Comparison of ENCODE assay signal across 25 cellular contexts in genomic region chr15:34520566-34520965, GRCh38.
"Had no signal": no experiment of that assay in that cellular context is flagged by ENCODE, and none has a peak within 500 bp of the region (broad histone marks: within the 10 kb centered on the region; RNA-seq: fewer than 3 reads in every experiment).

No MANE protein-coding gene starts in this region.

- H3K4me3 Mint-ChIP-seq: dendritic cell treated with granulocyte-macrophage colony-stimulating factor and Interleukin-4, amounts not matched to agents 40 ng/mL and 50 ng/mL, for 4 days; effector memory CD8-positive, alpha-beta T cell; endodermal cell; immature natural killer cell; mesothelial cell of epicardium had no signal

- H3K9me3 Mint-ChIP-seq: dendritic cell treated with granulocyte-macrophage colony-stimulating factor and Interleukin-4, amounts not matched to agents 40 ng/mL and 50 ng/mL, for 4 days; effector memory CD8-positive, alpha-beta T cell; endodermal cell; immature natural killer cell; mesothelial cell of epicardium had no signal

- H3K27ac ChIP-seq: colonic mucosa, epithelial cell of prostate, foreskin keratinocyte, gastroesophageal sphincter, heart left ventricle, hepatocyte, left lung, lower lobe of right lung had no signal

- DNase-seq: colonic mucosa; cortex of kidney; effector CD8-positive, alpha-beta T cell; effector memory CD8-positive, alpha-beta T cell; endodermal cell; erythroblast; foreskin keratinocyte; hypothalamus; immature natural killer cell; islet precursor cell; left cardiac atrium; left lung; left ventricle myocardium superior; lower lobe of right lung; mesenchymal stem cell had no signal

- H3K4me1 Mint-ChIP-seq: endodermal cell, mesothelial cell of epicardium had no signal

- H3K36me3 ChIP-seq: colonic mucosa, gastroesophageal sphincter, heart left ventricle, left lung, lower lobe of right lung had no signal

- H3K9me3 ChIP-seq: colonic mucosa, gastroesophageal sphincter, heart left ventricle, left lung, lower lobe of right lung, mucosa of descending colon had no signal

- ATAC-seq: effector memory CD8-positive, alpha-beta T cell; esophagus mucosa; foreskin keratinocyte; gastroesophageal sphincter; heart left ventricle; left cardiac atrium; left lung; left ventricle myocardium superior; lower lobe of right lung; mucosa of descending colon had no signal

- H3K36me3 Mint-ChIP-seq: immature natural killer cell, mesothelial cell of epicardium had no signal

- FAIRE-seq: endometrium, frontal cortex had no signal

- H3K4me3 ChIP-seq: colonic mucosa, gastroesophageal sphincter, heart left ventricle, hepatocyte, left lung, lower lobe of right lung, mucosa of descending colon had no signal

- H3K4me1 ChIP-seq: colonic mucosa, foreskin keratinocyte, gastroesophageal sphincter, left lung, lower lobe of right lung had no signal

- H3K27ac Mint-ChIP-seq: dendritic cell treated with granulocyte-macrophage colony-stimulating factor and Interleukin-4, amounts not matched to agents 40 ng/mL and 50 ng/mL, for 4 days; effector memory CD8-positive, alpha-beta T cell; endodermal cell; immature natural killer cell; mesothelial cell of epicardium had no signal
